Comparison of ENCODE assay signal across 8 cellular contexts in genomic region chr4:141620715-141621114, GRCh38. TPM values are rescaled to one million over a fixed set of nuclear protein-coding genes. Genes with fewer than 3 reads are reported as not detected.
"Had no signal": no experiment of that assay in that cellular context is flagged by ENCODE, and none has a peak within 500 bp of the region (broad histone marks: within the 10 kb centered on the region; RNA-seq: fewer than 3 reads in every experiment).

No MANE protein-coding gene starts in this region.

- DNase-seq: GDM1, GF-D8 had no signal

- ATAC-seq: GM12878 had no signal

- H3K4me3 ChIP-seq: GM12878 had no signal

- FAIRE-seq: G401.6, GM12878, GM12891, GM12892, GM18507 had no signal

RNA-seq across cellular contexts. Expression of gene IL15, which starts 15.7 kb away (rescaled TPM):
- total RNA-seq: G401 had no signal
